20 cellular contexts compared by ENCODE assay signal in genomic region chr1:158362941-158363340, GRCh38. TPM values are rescaled to one million over a fixed set of nuclear protein-coding genes. Genes with fewer than 3 reads are reported as not detected.
"Had no signal": no experiment of that assay in that cellular context is flagged by ENCODE, and none has a peak within 500 bp of the region (broad histone marks: within the 10 kb centered on the region; RNA-seq: fewer than 3 reads in every experiment).

No MANE protein-coding gene starts in this region.

- DNase-seq: IMR-90; Kasumi-1; KG1; MM.1S; NCI-H1092 treated with DMSO at 0.1 percent for 48 hours; NCI-H1436; NCI-H187 treated with DMSO at 0.1 percent for 48 hours; NCI-H2029 treated with DMSO at 0.1 percent for 48 hours; NCI-H345; NCI-H446 treated with DMSO at 0.1 percent for 48 hours; NCI-H526; NCI-H82; NK-92 treated with Interleukin-12 subunit alpha and Interleukin-12 subunit beta, amount 100 ng/mL, for 24 hours; OCI-M1; PC-9; Peyer's patch; SHP77 treated with DMSO at 0.1 percent for 48 hours; SJCRH30 had no signal

- H3K27me3 ChIP-seq: Peyer's patch, SJCRH30 had no signal

- H3K9me3 ChIP-seq: Peyer's patch, SJCRH30 had no signal

- ATAC-seq: Right ventricle myocardium inferior, SK-N-SH treated with all-trans-retinoic acid at 6 μM for 48 hours had no signal

- H3K36me3 ChIP-seq: Peyer's patch, SJCRH30 had no signal

- H3K27ac ChIP-seq: PC-9, Peyer's patch, SJCRH30 had no signal

- H3K4me3 ChIP-seq: PC-9, Peyer's patch, SJCRH30 had no signal

- H3K4me1 ChIP-seq: Peyer's patch, SJCRH30 had no signal

- H2AFZ ChIP-seq: PC-9 had no signal

- H3K4me2 ChIP-seq: PC-9 had no signal

RNA-seq across cellular contexts. Expression of gene CD1E, which starts 9.2 kb away (rescaled TPM):
- polyA plus RNA-seq: IMR-90 had no signal

RNA-seq across cellular contexts. Expression of gene CD1B, which starts 31.6 kb away (rescaled TPM):
- polyA plus RNA-seq: IMR-90 had no signal

RNA-seq across cellular contexts. Expression of gene OR10T2, which starts 36.3 kb away (rescaled TPM):
- polyA plus RNA-seq: IMR-90 had no signal
